8 cellular contexts compared by ENCODE assay signal in genomic region chr9:34646211-34647083, GRCh38. TPM values are rescaled to one million over a fixed set of nuclear protein-coding genes. Genes with fewer than 3 reads are reported as not detected.
DNase-seq lines count a peak whose midpoint lies in the region; ATAC-seq and TF ChIP-seq lines count a peak whose summit lies in the region.

TSS of gene GALT (plus strand) at chr9:34646675. CDS start at chr9:34646705, 30 bp downstream.

- H3K4me1 ChIP-seq in left lung, result peaks cover 9 to 29% of the 10 kb centered on the region in 2 donors

- intact Hi-C loops in left lung (cut with DNase I), result no loop called here

- H3K9me3 ChIP-seq in left lung, result no peaks in the 10 kb centered on the region

- peaks cover 0 to 22% of the 10 kb centered on the region in 2 donors for H3K36me3 ChIP-seq in left lung

- TF ChIP-seq CTCF in left lung (IDR thresholded peaks at IDR 0.05), result peak; percentile 27 to 43

- DNase-seq in C1 segment of cervical spinal cord (lab: John Stamatoyannopoulos, UW), result peak; percentile 42 to 89 (median 82)
- DNase-seq in NCI-H526 treated with DMSO at 0.1 percent for 48 hours (lab: John Stamatoyannopoulos, UW), result peak; percentile 80
- DNase-seq in activated CD4-positive, alpha-beta T cell treated with anti-CD3 and anti-CD28 coated beads, Interleukin-2, amount 50 U/mL, for 1 hour, result peak; percentile 97
- peak; percentile 23 for DNase-seq in cortex of kidney (lab: John Stamatoyannopoulos, UW)
- peak; percentile 96 to 99 for DNase-seq in left lung
- DNase-seq in stimulated activated CD4-positive, alpha-beta T cell treated with anti-CD3 and anti-CD28 coated beads, Interleukin-2, amount 100 ng/mL, for 4 hours (ENCODE audit: low read depth), result peak; percentile 94

- no peaks in the 10 kb centered on the region for H3K27me3 ChIP-seq in left lung

- peak within 1 kb of the TSS; percentile 87 for H3K27ac ChIP-seq in left lung

- H3K4me3 ChIP-seq in left lung, result peak within 1 kb of the TSS; percentile 78 to 81

- ATAC-seq in GM19324 (IDR thresholded peaks at IDR 0.05; ENCODE audit: low FRiP score, unreplicated experiment) (peak; percentile 86), HG03460 (IDR thresholded peaks at IDR 0.05; ENCODE audit: unreplicated experiment) (peak; percentile 84), left lung (peak; percentile 96)

RNA-seq across cellular contexts. Expression of gene GALT, which starts in this region (rescaled TPM):
- total RNA-seq in left lung, result 10 to 100 TPM; 42.8 to 44.0 TPM

Comparison
In these comparisons a context has a peak if more than half of its experiments do, and no peak if none do; other contexts are left out.
1. Peak in every context shown above with its lines: DNase-seq, ATAC-seq, H3K4me3 ChIP-seq and H3K27ac ChIP-seq.
2. DNase-seq: peak in every context shown above with its lines; median percentile 98 in left lung; 97 in activated CD4-positive, alpha-beta T cell treated with anti-CD3 and anti-CD28 coated beads, Interleukin-2, amount 50 U/mL, for 1 hour; 94 in stimulated activated CD4-positive, alpha-beta T cell treated with anti-CD3 and anti-CD28 coated beads, Interleukin-2, amount 100 ng/mL, for 4 hours; 82 in C1 segment of cervical spinal cord; 80 in NCI-H526 treated with DMSO at 0.1 percent for 48 hours; 23 in cortex of kidney.